In the genomic region with DNA sequence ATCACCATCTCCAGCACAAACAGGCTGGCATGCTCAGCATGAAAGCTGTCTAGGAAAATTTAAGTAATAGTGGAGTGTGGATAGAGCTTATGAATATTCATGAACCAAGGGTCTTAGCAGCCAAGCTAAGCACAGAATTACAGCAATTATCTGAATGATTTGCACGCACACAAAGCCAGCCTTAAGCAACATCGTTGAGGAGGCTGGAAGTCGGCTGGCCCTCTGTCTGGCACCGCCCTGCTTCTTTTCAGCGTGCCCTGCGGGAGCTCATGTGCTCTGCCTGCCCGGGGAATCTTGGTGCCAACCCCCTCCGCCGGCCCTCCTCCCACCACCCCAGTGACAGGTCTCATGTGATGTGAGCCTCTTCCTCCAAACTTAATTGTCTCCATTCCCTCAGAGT, we compare ENCODE assay signal across 18 cellular contexts.
DNase-seq lines count a peak whose midpoint lies in the region; ATAC-seq, FAIRE-seq and TF ChIP-seq lines count a peak whose summit lies in the region.
"Had no signal": no experiment of that assay in that cellular context is flagged by ENCODE, and none has a peak within 500 bp of the region (broad histone marks: within the 10 kb centered on the region; RNA-seq: fewer than 3 reads in every experiment).

No MANE protein-coding gene starts in this region.

- H3K27me3 ChIP-seq in H9 (ENCODE audit: insufficient read depth, low read length) (no peaks in the 10 kb centered on the region), astrocyte (ENCODE audit: insufficient read depth, low read length) (no peaks in the 10 kb centered on the region), neural progenitor cell (no peaks in the 10 kb centered on the region), brain microvascular endothelial cell (replicated peaks) (no peaks in the 10 kb centered on the region), aorta (ENCODE audit: control insufficient read depth in 1 of 2, insufficient read depth in 2 of 2, low read length in 1 of 2) (no peaks in the 10 kb centered on the region)
- H3K27me3 ChIP-seq: BE2C, MG63 had no signal

- H4K20me1 ChIP-seq in H9 (ENCODE audit: control insufficient read depth, insufficient read depth, insufficient read length) (no peaks in the 10 kb centered on the region), astrocyte (ENCODE audit: insufficient read depth, low read length) (no peaks in the 10 kb centered on the region), neural progenitor cell (ENCODE audit: low read depth) (no peaks in the 10 kb centered on the region)

- in situ Hi-C loops in brain microvascular endothelial cell (cut with HindIII; ENCODE audit: low pct_ligation_motif_present, low sequenced_read_pairs), result no loop called here

- no peaks in the 10 kb centered on the region for H3K79me1 ChIP-seq in H9 (ENCODE audit: insufficient read depth, low read depth, low read length, poor library complexity, severe bottlenecking)

- no peak overlapping the region for H4K91ac ChIP-seq in H9 (ENCODE audit: insufficient read length, low read depth, low read length)

- ATAC-seq in aorta (ENCODE audit: low FRiP score), result no peak
- ATAC-seq: HepG2 had no signal

- H2AFZ ChIP-seq in H9 (ENCODE audit: low read length) (no peak overlapping the region), astrocyte (ENCODE audit: low read depth, low read length) (peak overlapping the region; percentile 52), neural progenitor cell (replicated peaks) (no peak overlapping the region)

- no peak overlapping the region for H3K23ac ChIP-seq in H9 (ENCODE audit: insufficient read length, low read depth, low read length)

- intact Hi-C loops in aorta (cut with DNase I), result no loop called here

- no peak overlapping the region for H2BK20ac ChIP-seq in H9 (ENCODE audit: low read depth, low read length, poor library complexity, severe bottlenecking)

- no peaks in the 10 kb centered on the region; the same call in 1 of the 2 replicates for H3K4me1 ChIP-seq in H9 (ENCODE audit: insufficient read depth, low read length)
- no peaks in the 10 kb centered on the region for H3K4me1 ChIP-seq in astrocyte (ENCODE audit: insufficient read depth, low read length)
- H3K4me1 ChIP-seq in neural progenitor cell, result peaks cover 10% of the 10 kb centered on the region
- no peaks in the 10 kb centered on the region for H3K4me1 ChIP-seq in aorta (ENCODE audit: control insufficient read depth in 1 of 2, insufficient read depth in 2 of 2, low read length in 2 of 2)
- H3K4me1 ChIP-seq: BE2C, HAP-1 had no signal

- TF ChIP-seq CTCF in H9 (conservative IDR thresholded peaks at IDR 0.05), result no peak
- TF ChIP-seq CTCF in astrocyte (IDR thresholded peaks at IDR 0.05; ENCODE audit: insufficient read depth, low read depth, low read length), result no peak
- no peak for TF ChIP-seq CTCF in neural progenitor cell (IDR thresholded peaks at IDR 0.05)
- TF ChIP-seq CTCF in brain microvascular endothelial cell (IDR thresholded peaks at IDR 0.05; ENCODE audit: low read depth, low read length, missing control alignments), result no peak

- no peak overlapping the region for H2BK12ac ChIP-seq in H9 (ENCODE audit: insufficient read length, low read depth, low read length)

- H3K27ac Mint-ChIP-seq in H9 (no peak overlapping the region), astrocyte (ENCODE audit: unreplicated experiment) (no peak overlapping the region), neural progenitor cell (peak overlapping the region; percentile 73)
- H3K27ac Mint-ChIP-seq: CD4-positive, alpha-beta memory T cell had no signal

- H3K9ac ChIP-seq in H9 (ENCODE audit: extremely low read depth, insufficient read length, low read length), result no peak overlapping the region
- H3K9ac ChIP-seq in astrocyte (ENCODE audit: low read length), result no peak overlapping the region
- no peak overlapping the region for H3K9ac ChIP-seq in neural progenitor cell
- H3K9ac ChIP-seq: KMS-11 had no signal

- peaks cover 10 to 12% of the 10 kb centered on the region in 2 experiments; a peak in 4 of 5 replicates for H3K9me3 Mint-ChIP-seq in H9
- peaks cover 4% of the 10 kb centered on the region for H3K9me3 Mint-ChIP-seq in astrocyte (ENCODE audit: unreplicated experiment)
- H3K9me3 Mint-ChIP-seq in neural progenitor cell, result peaks cover 46% of the 10 kb centered on the region

- DNase-seq in COLO829 (ENCODE audit: low spot score) (peak; percentile 6), H9 (peak; percentile 37), astrocyte (ENCODE audit: low read depth) (no peak), neural progenitor cell (ENCODE audit: low spot score) (peak; percentile 85), NCI-H510A treated with DMSO at 0.1 percent for 48 hours (lab: John Stamatoyannopoulos, UW) (no peak), brain microvascular endothelial cell (no peak), aorta (no peak)
- DNase-seq: BE2C; CD4-positive, alpha-beta memory T cell; MG63; NCI-H1105 treated with DMSO at 0.1 percent for 48 hours; NCI-H2029 treated with DMSO at 0.1 percent for 48 hours; NCI-H345; SHP77 treated with DMSO at 0.1 percent for 48 hours had no signal

- H3K36me3 ChIP-seq in astrocyte (ENCODE audit: insufficient read depth, low read length) (no peaks in the 10 kb centered on the region), neural progenitor cell (no peaks in the 10 kb centered on the region), brain microvascular endothelial cell (replicated peaks) (no peaks in the 10 kb centered on the region), aorta (ENCODE audit: control insufficient read depth in 1 of 2, insufficient read depth in 2 of 2, low read length in 1 of 2) (no peaks in the 10 kb centered on the region)
- H3K36me3 ChIP-seq: BE2C, HAP-1, MG63 had no signal

- H3K9me3 ChIP-seq in H9 (ENCODE audit: control insufficient read depth, low read depth, low read length) (no peaks in the 10 kb centered on the region), astrocyte (ENCODE audit: insufficient read depth, low read depth, low read length) (no peaks in the 10 kb centered on the region), neural progenitor cell (ENCODE audit: low read depth) (no peaks in the 10 kb centered on the region), aorta (ENCODE audit: control insufficient read depth, low read length) (no peaks in the 10 kb centered on the region)
- H3K9me3 ChIP-seq: HAP-1, MG63 had no signal

- H3K14ac ChIP-seq in H9 (ENCODE audit: insufficient read depth, low read length), result no peak overlapping the region

- FAIRE-seq in astrocyte (lab: Jason Lieb, UNC), result no peak
- FAIRE-seq: HepG2, RCC 7860 had no signal

- no peak overlapping the region for H4K5ac ChIP-seq in H9 (ENCODE audit: insufficient read length, low read depth, low read length)

- no CpG with 5 or more reads among the region's 9 CpGs for WGBS in H9 (ENCODE audit: extremely low coverage, insufficient read length, low lambda C conversion rate)
- 53 to 70% methylated on average over 9 of the region's 9 CpGs for WGBS in aorta, 2 donors

- H3K4me1 Mint-ChIP-seq in H9 (peaks cover 6 to 7% of the 10 kb centered on the region in 2 experiments), astrocyte (ENCODE audit: low read depth, unreplicated experiment) (no peaks in the 10 kb centered on the region), neural progenitor cell (peaks cover 10% of the 10 kb centered on the region)
- H3K4me1 Mint-ChIP-seq: CD4-positive, alpha-beta memory T cell had no signal

- H3K4me2 ChIP-seq in H9 (ENCODE audit: insufficient read depth, insufficient read length, low read length) (no peak overlapping the region), astrocyte (ENCODE audit: low read length) (peak overlapping the region; percentile 3), neural progenitor cell (peak overlapping the region; percentile 18)
- H3K4me2 ChIP-seq: KMS-11 had no signal

- no peak overlapping the region for H3K27ac ChIP-seq in H9 (ENCODE audit: insufficient read length, low read depth, low read length)
- H3K27ac ChIP-seq in astrocyte (ENCODE audit: low read depth, low read length), result no peak overlapping the region
- no peak overlapping the region for H3K27ac ChIP-seq in neural progenitor cell
- H3K27ac ChIP-seq in brain microvascular endothelial cell, result no peak overlapping the region
- no peak overlapping the region for H3K27ac ChIP-seq in aorta (ENCODE audit: low read depth in 1 of 2, low read length in 2 of 2)
- H3K27ac ChIP-seq: KMS-11 had no signal

- peaks cover 19% of the 10 kb centered on the region for H3F3A ChIP-seq in neural progenitor cell (ENCODE audit: low read depth)

- no peak overlapping the region for H2BK120ac ChIP-seq in H9 (ENCODE audit: low read depth, low read length, poor library complexity, severe bottlenecking)

- no peak overlapping the region for H3K56ac ChIP-seq in H9 (ENCODE audit: insufficient read length, low read depth, low read length)

- H3K4me3 Mint-ChIP-seq in H9, result no peak overlapping the region
- no peak overlapping the region for H3K4me3 Mint-ChIP-seq in astrocyte (ENCODE audit: unreplicated experiment)
- H3K4me3 Mint-ChIP-seq in neural progenitor cell, result no peak overlapping the region
- H3K4me3 Mint-ChIP-seq: CD4-positive, alpha-beta memory T cell had no signal

- no peak overlapping the region for H2BK5ac ChIP-seq in H9 (ENCODE audit: insufficient read length, low read length)

- H3K4ac ChIP-seq in H9 (ENCODE audit: low read depth, low read length), result no peak overlapping the region

- H3K23me2 ChIP-seq in H9 (ENCODE audit: insufficient read length, low read depth, low read length, poor library complexity, severe bottlenecking), result no peaks in the 10 kb centered on the region

- H3K27me3 Mint-ChIP-seq in H9 (ENCODE audit: low read depth), result no peaks in the 10 kb centered on the region; the same call in 1 of the 2 replicates
- no peaks in the 10 kb centered on the region for H3K27me3 Mint-ChIP-seq in astrocyte (ENCODE audit: low read depth, unreplicated experiment)
- H3K27me3 Mint-ChIP-seq in neural progenitor cell (ENCODE audit: insufficient read depth, low read depth), result peaks cover 12% of the 10 kb centered on the region
- H3K27me3 Mint-ChIP-seq: CD4-positive, alpha-beta memory T cell had no signal

- H3K79me2 ChIP-seq in H9 (ENCODE audit: insufficient read depth, low read length), result no peaks in the 10 kb centered on the region
- no peaks in the 10 kb centered on the region for H3K79me2 ChIP-seq in astrocyte (ENCODE audit: insufficient read depth, low read length)
- H3K79me2 ChIP-seq in neural progenitor cell (ENCODE audit: low read depth), result no peaks in the 10 kb centered on the region

- H3T11ph ChIP-seq in H9 (ENCODE audit: low read length), result no peak overlapping the region

- H2AK5ac ChIP-seq in H9 (ENCODE audit: insufficient read length, low read length), result no peak overlapping the region

- no peak overlapping the region for H4K8ac ChIP-seq in H9 (replicated peaks; ENCODE audit: insufficient read length, low read depth, low read length)

- H3K4me3 ChIP-seq in astrocyte (ENCODE audit: insufficient read depth, low read depth, low read length) (no peak overlapping the region), neural progenitor cell (no peak overlapping the region), brain microvascular endothelial cell (ENCODE audit: low read depth, low read length) (no peak overlapping the region), aorta (ENCODE audit: low read length in 2 of 2) (no peak overlapping the region)
- H3K4me3 ChIP-seq: HAP-1, MG63 had no signal

- H3K36me3 Mint-ChIP-seq in H9 (ENCODE audit: insufficient read depth in 1 of 3, low read depth in 3 of 3), result peaks cover under 1 to 10% (median 3%) of the 10 kb centered on the region in 3 experiments; a peak in 2 of 7 replicates
- no peaks in the 10 kb centered on the region for H3K36me3 Mint-ChIP-seq in astrocyte (ENCODE audit: low read depth, unreplicated experiment)
- no peaks in the 10 kb centered on the region for H3K36me3 Mint-ChIP-seq in neural progenitor cell
- H3K36me3 Mint-ChIP-seq: CD4-positive, alpha-beta memory T cell had no signal

- H2BK15ac ChIP-seq in H9 (ENCODE audit: low read depth, low read length), result no peak overlapping the region

- no peak overlapping the region for H3K18ac ChIP-seq in H9 (ENCODE audit: insufficient read length, low read depth, low read length)

Comparison
In these comparisons a context has a peak if more than half of its experiments do, and no peak if none do; other contexts are left out.
1. DNase-seq: peak in COLO829 (single experiment), H9 (single experiment) and neural progenitor cell (single experiment); none in astrocyte (single experiment), NCI-H510A treated with DMSO at 0.1 percent for 48 hours (single experiment), brain microvascular endothelial cell (single experiment) and aorta (0 of 2).